7 cellular contexts compared by ENCODE assay signal in the genomic region with DNA sequence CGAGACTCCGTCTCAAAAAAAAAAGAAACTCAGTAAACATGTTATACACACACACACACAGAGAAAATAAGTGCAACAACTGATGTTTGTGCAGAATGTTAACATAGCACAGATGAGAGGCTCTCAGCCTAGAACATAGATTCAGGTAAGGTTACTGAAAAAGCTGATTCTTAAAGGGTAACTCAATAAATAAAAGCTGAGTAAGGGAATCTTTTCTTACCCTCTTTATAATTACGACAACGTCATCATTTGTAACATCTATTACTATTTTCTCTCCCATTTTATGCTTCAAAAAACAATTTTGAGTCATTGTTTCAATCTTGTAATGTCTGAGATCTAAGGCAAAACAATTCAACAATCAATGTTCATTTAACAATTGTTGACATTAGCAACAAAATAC.
"Had no signal": no experiment of that assay in that cellular context is flagged by ENCODE, and none has a peak within 500 bp of the region (broad histone marks: within the 10 kb centered on the region; RNA-seq: fewer than 3 reads in every experiment).

No MANE protein-coding gene starts in this region.

- H3K4me1 Mint-ChIP-seq: GM23338, H9 had no signal

- H3K4me3 ChIP-seq: GM23338 had no signal

- H3K27ac Mint-ChIP-seq: GM23338, H9 had no signal

- H2AFZ ChIP-seq: GM23338 had no signal

- H3K4me2 ChIP-seq: GM23338 had no signal

- H3K9me3 Mint-ChIP-seq: GM23338, H9 had no signal

- ATAC-seq: GM23338 had no signal

- H3K4me3 Mint-ChIP-seq: GM23338, H9 had no signal

- FAIRE-seq: H1, H54, HTR-8/SVneo had no signal

- DNase-seq: H9, HCEC 1CT, KBM-7 had no signal
